In the genomic region with DNA sequence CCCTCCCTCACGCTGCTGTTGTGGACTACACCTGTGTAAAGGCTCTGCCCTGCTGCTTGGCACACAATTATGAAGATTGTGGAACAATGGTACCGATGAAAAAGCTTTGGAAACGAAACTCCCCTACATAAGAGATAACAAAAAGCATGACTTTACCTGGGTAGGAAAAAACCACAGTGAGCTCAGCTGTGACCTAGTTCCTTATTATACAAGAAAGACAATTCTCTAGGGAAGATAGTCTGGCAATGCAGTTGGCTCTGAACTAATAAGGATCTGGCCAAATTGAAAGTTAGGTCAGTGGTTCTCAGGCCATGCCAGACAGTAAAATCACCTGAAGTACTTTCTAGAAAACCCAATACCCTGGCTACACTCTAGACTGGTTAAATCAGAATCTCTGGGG, we compare ENCODE assay signal across 18 cellular contexts. TPM values are rescaled to one million over a fixed set of nuclear protein-coding genes. Genes with fewer than 3 reads are reported as not detected.
DNase-seq lines count a peak whose midpoint lies in the region; ATAC-seq and TF ChIP-seq lines count a peak whose summit lies in the region.
"Had no signal": no experiment of that assay in that cellular context is flagged by ENCODE, and none has a peak within 500 bp of the region (broad histone marks: within the 10 kb centered on the region; RNA-seq: fewer than 3 reads in every experiment).

No MANE protein-coding gene starts in this region.

- no peaks in the 10 kb centered on the region for H3K79me2 ChIP-seq in MM.1S (ENCODE audit: low read length)
- H3K79me2 ChIP-seq in GM23248 (ENCODE audit: insufficient read depth): no peaks in the 10 kb centered on the region

- H3K36me3 ChIP-seq in MM.1S (replicated peaks; ENCODE audit: insufficient read depth, low read length): no peaks in the 10 kb centered on the region
- H3K36me3 ChIP-seq in GM23248 (ENCODE audit: low read depth): no peaks in the 10 kb centered on the region
- H3K36me3 ChIP-seq: HAP-1, Peyer's patch had no signal

- H3K4me2 ChIP-seq in MM.1S (ENCODE audit: low read depth, low read length) (peak overlapping the region; percentile 30; the same call in 1 of the 2 replicates), GM23248 (ENCODE audit: unreplicated experiment) (no peak overlapping the region)

- H3K9me2 ChIP-seq in MM.1S (replicated peaks; ENCODE audit: insufficient read depth, low read length): no peaks in the 10 kb centered on the region
- no peaks in the 10 kb centered on the region for H3K9me2 ChIP-seq in GM23248 (ENCODE audit: insufficient read depth)

- H3K27me3 ChIP-seq in MM.1S (replicated peaks; ENCODE audit: insufficient read depth, low read length): no peaks in the 10 kb centered on the region
- no peaks in the 10 kb centered on the region for H3K27me3 ChIP-seq in GM23248 (replicated peaks; ENCODE audit: insufficient read depth)
- H3K27me3 ChIP-seq: Peyer's patch had no signal

- H3K4me1 ChIP-seq in MM.1S (ENCODE audit: low read length) (peaks cover 24% of the 10 kb centered on the region), GM23248 (ENCODE audit: insufficient read depth) (peaks cover 11% of the 10 kb centered on the region)
- H3K4me1 ChIP-seq: HAP-1 had no signal

- no peak overlapping the region for H3K27ac Mint-ChIP-seq in natural killer cell treated with Interleukin-12 subunit alpha and Interleukin-12 subunit beta and Interleukin-15 and Interleukin-18, amount 100 ng/mL, for 72 hours
- H3K27ac Mint-ChIP-seq in natural killer cell: no peak overlapping the region
- H3K27ac Mint-ChIP-seq: CD8-positive, alpha-beta T cell had no signal

- H2AFZ ChIP-seq in MM.1S (ENCODE audit: low read length) (peak overlapping the region; percentile 22; the same call in 1 of the 2 replicates), GM23248 (no peak overlapping the region)

- peak; percentile 26 for DNase-seq in natural killer cell treated with Interleukin-12 subunit alpha and Interleukin-12 subunit beta and Interleukin-15 and Interleukin-18, amount 100 ng/mL, for 72 hours (ENCODE audit: low spot score)
- DNase-seq in natural killer cell (no peak), MM.1S (no peak), fibroblast of the aortic adventitia (ENCODE audit: low read depth) (peak; percentile 43), NCI-H1694 treated with DMSO at 0.1 percent for 48 hours (lab: John Stamatoyannopoulos, UW) (no peak), NCI-H2227 (lab: John Stamatoyannopoulos, UW; ENCODE audit: unreplicated experiment) (no peak), GM23248 (no peak)
- DNase-seq: ACHN; CD8-positive, alpha-beta T cell; GF-D8; NCI-H1048; NCI-H187; NCI-H446; NCI-H748 treated with DMSO at 0.1 percent for 48 hours; Peyer's patch; Right ventricle myocardium superior had no signal

- no peak for TF ChIP-seq CTCF in natural killer cell (IDR thresholded peaks at IDR 0.05)
- no peak for TF ChIP-seq CTCF in MM.1S (IDR thresholded peaks at IDR 0.05; ENCODE audit: low read length)
- TF ChIP-seq CTCF in fibroblast of the aortic adventitia (IDR thresholded peaks at IDR 0.05; ENCODE audit: insufficient read depth, low read length): no peak

- H4K20me1 ChIP-seq in MM.1S (ENCODE audit: insufficient read depth, low read length) (no peaks in the 10 kb centered on the region), GM23248 (ENCODE audit: insufficient read depth) (no peaks in the 10 kb centered on the region)

- peaks cover 12% of the 10 kb centered on the region in 2 donors for H3K27me3 Mint-ChIP-seq in natural killer cell treated with Interleukin-12 subunit alpha and Interleukin-12 subunit beta and Interleukin-15 and Interleukin-18, amount 100 ng/mL, for 72 hours
- H3K27me3 Mint-ChIP-seq in natural killer cell (ENCODE audit: low read depth in 2 of 2): peaks cover 3 to 19% of the 10 kb centered on the region in 2 donors

- H3K4me3 Mint-ChIP-seq in natural killer cell treated with Interleukin-12 subunit alpha and Interleukin-12 subunit beta and Interleukin-15 and Interleukin-18, amount 100 ng/mL, for 72 hours: no peak overlapping the region
- H3K4me3 Mint-ChIP-seq in natural killer cell: no peak overlapping the region
- H3K4me3 Mint-ChIP-seq: CD8-positive, alpha-beta T cell had no signal

- H3K4me3 ChIP-seq in MM.1S (ENCODE audit: low read length) (no peak overlapping the region), fibroblast of the aortic adventitia (ENCODE audit: low read depth, low read length) (no peak overlapping the region), GM23248 (no peak overlapping the region)
- H3K4me3 ChIP-seq: HAP-1, Peyer's patch had no signal

- no peak for ATAC-seq in natural killer cell treated with Interleukin-12 subunit alpha and Interleukin-12 subunit beta and Interleukin-15 and Interleukin-18, amount 100 ng/mL, for 72 hours
- no peak for ATAC-seq in natural killer cell
- ATAC-seq: CD8-positive, alpha-beta T cell; SK-N-SH treated with all-trans-retinoic acid at 6 μM for 48 hours had no signal

- in situ Hi-C loops in GM23248 (cut with MboI): loop anchor here (5.0 kb wide), 2 partner anchors 165 to 445 kb away; no protein-coding TSS in a partner anchor

- H3K9me3 ChIP-seq in MM.1S (replicated peaks; ENCODE audit: insufficient read depth, low read length): no peaks in the 10 kb centered on the region
- no peaks in the 10 kb centered on the region for H3K9me3 ChIP-seq in GM23248 (ENCODE audit: low read depth)
- H3K9me3 ChIP-seq: HAP-1, Peyer's patch had no signal

- H3K9me3 Mint-ChIP-seq in natural killer cell treated with Interleukin-12 subunit alpha and Interleukin-12 subunit beta and Interleukin-15 and Interleukin-18, amount 100 ng/mL, for 72 hours: no peaks in the 10 kb centered on the region
- H3K9me3 Mint-ChIP-seq in natural killer cell: no peaks in the 10 kb centered on the region
- H3K9me3 Mint-ChIP-seq: CD8-positive, alpha-beta T cell had no signal

- H3K4me1 Mint-ChIP-seq in natural killer cell treated with Interleukin-12 subunit alpha and Interleukin-12 subunit beta and Interleukin-15 and Interleukin-18, amount 100 ng/mL, for 72 hours (ENCODE audit: low read depth in 2 of 2): peaks cover 18 to 21% of the 10 kb centered on the region in 2 donors
- H3K4me1 Mint-ChIP-seq in natural killer cell: peaks cover 12 to 20% of the 10 kb centered on the region in 2 donors

- no peaks in the 10 kb centered on the region for H3K36me3 Mint-ChIP-seq in natural killer cell treated with Interleukin-12 subunit alpha and Interleukin-12 subunit beta and Interleukin-15 and Interleukin-18, amount 100 ng/mL, for 72 hours
- H3K36me3 Mint-ChIP-seq in natural killer cell: no peaks in the 10 kb centered on the region
- H3K36me3 Mint-ChIP-seq: CD8-positive, alpha-beta T cell had no signal

- 82 to 91% methylated on average over 3 of the region's 3 CpGs for WGBS in GM23248 (ENCODE audit: low coverage in 1 of 2, low lambda C conversion rate in 2 of 2, missing lambda C conversion rate in 2 of 2), 2 experiments

- intact Hi-C loops in natural killer cell (cut with micrococcal nuclease): loop anchor here (5.0 kb wide), 1 partner anchor 70 kb away; no protein-coding TSS in a partner anchor

- H3F3A ChIP-seq in MM.1S (ENCODE audit: insufficient read depth, low read length) (peaks cover 9% of the 10 kb centered on the region), GM23248 (ENCODE audit: insufficient read depth) (peaks cover 11% of the 10 kb centered on the region; the same call in 1 of the 2 replicates)

- H3K9ac ChIP-seq in MM.1S (ENCODE audit: low read length) (no peak overlapping the region; the same call in 1 of the 2 replicates), GM23248 (no peak overlapping the region)

- H3K27ac ChIP-seq in MM.1S (ENCODE audit: low read length) (peak overlapping the region; percentile 56; the same call in 1 of the 2 replicates), GM23248 (no peak overlapping the region)
- H3K27ac ChIP-seq: Peyer's patch had no signal

RNA-seq across cellular contexts. Expression of a gene that starts 16.1 kb away (rescaled TPM):
- not detected for total RNA-seq in natural killer cell treated with Interleukin-12 subunit alpha and Interleukin-12 subunit beta and Interleukin-15 and Interleukin-18, amount 100 ng/mL, for 72 hours
- 1 to 10 TPM in 2 of 3 donors, under 1 TPM in 1; 0.87 to 1.5 (median 1.1) TPM for total RNA-seq in natural killer cell
- 10.5 and 12.4 TPM in 2 replicates for total RNA-seq in fibroblast of the aortic adventitia (ENCODE audit: low replicate concordance)
- 42.1 and 45.4 TPM in 2 replicates for total RNA-seq in GM23248 (2014; rRNA removed; shearing (Covaris generic))
- 48.8 and 49.5 TPM in 2 replicates for polyA plus RNA-seq in GM23248 (2016; fragmentation: Nextera tagmentation; extraction: Ambion mirVana)

Comparison
In these comparisons a context has a peak if more than half of its experiments do, and no peak if none do; other contexts are left out.
1. DNase-seq: peak in natural killer cell treated with Interleukin-12 subunit alpha and Interleukin-12 subunit beta and Interleukin-15 and Interleukin-18, amount 100 ng/mL, for 72 hours (single experiment) and fibroblast of the aortic adventitia (single experiment); none in natural killer cell (single experiment), MM.1S (single experiment), NCI-H1694 treated with DMSO at 0.1 percent for 48 hours (single experiment), NCI-H2227 (single experiment) and GM23248 (single experiment).